In genomic region chr10:66880826-66881225, GRCh38 we compare ENCODE assay signal across 34 cellular contexts. TPM values are rescaled to one million over a fixed set of nuclear protein-coding genes. Genes with fewer than 3 reads are reported as not detected.
"Had no signal": no experiment of that assay in that cellular context is flagged by ENCODE, and none has a peak within 500 bp of the region (broad histone marks: within the 10 kb centered on the region; RNA-seq: fewer than 3 reads in every experiment).

No MANE protein-coding gene starts in this region.

- H3K36me3 ChIP-seq: adrenal gland, brain microvascular endothelial cell, breast epithelium had no signal

- H3K4me1 ChIP-seq: adrenal gland, body of pancreas, breast epithelium had no signal

- H3K9me3 ChIP-seq: adrenal gland, body of pancreas, breast epithelium had no signal

- ATAC-seq: activated CD8-positive, alpha-beta T cell treated with anti-CD3 and anti-CD28 coated beads for 36 hours; activated naive CD4-positive, alpha-beta T cell treated with anti-CD3 and anti-CD28 coated beads, Interleukin-2, amount 50 U/mL, for 72 hours; activated T-cell treated with anti-CD3 and anti-CD28 coated beads, Interleukin-2, amount 50 U/mL, for 4 hours; activated T-cell treated with anti-CD3 and anti-CD28 coated beads, Interleukin-2, amount 50 U/mL, for 72 hours; activated T-helper 17 cell treated with anti-CD3 and anti-CD28 coated beads, Interleukin-2, amount 50 U/mL, for 72 hours; body of pancreas had no signal

- H3K27me3 ChIP-seq: adrenal gland, body of pancreas, brain microvascular endothelial cell, breast epithelium had no signal

- DNase-seq: activated B cell treated with CpG ODN at 0.5 μM for 24 hours; activated CD4-positive, alpha-beta memory T cell treated with anti-CD3 and anti-CD28 coated beads for 36 hours; activated CD4-positive, alpha-beta T cell treated with anti-CD3 and anti-CD28 coated beads for 4 hours; activated CD4-positive, alpha-beta T cell treated with anti-CD3 and anti-CD28 coated beads, Interleukin-2, amount 10 ng/mL, durations not matched to agents 24 days and 14 days; activated CD4-positive, alpha-beta T cell treated with anti-CD3 and anti-CD28 coated beads, Interleukin-2, amount 50 U/mL, for 1 hour; activated CD4-positive, alpha-beta T cell treated with anti-CD3 and anti-CD28 coated beads, Interleukin-2, amount 50 U/mL, for 4 hours; activated CD4-positive, CD25-positive, alpha-beta regulatory T cell treated with anti-CD3 and anti-CD28 coated beads, Interleukin-2, amount 50 U/mL, for 72 hours; activated CD8-positive, alpha-beta memory T cell treated with anti-CD3 and anti-CD28 coated beads, Interleukin-2, amount 50 U/mL, for 4 hours; activated CD8-positive, alpha-beta T cell treated with anti-CD3 and anti-CD28 coated beads for 36 hours; activated effector memory CD4-positive, alpha-beta T cell treated with anti-CD3 and anti-CD28 coated beads, Interleukin-2, amount 50 U/mL, for 16 hours; activated gamma-delta T cell treated with Interleukin-2 at 50 U/mL for 16 hours; activated naive CD4-positive, alpha-beta T cell; activated naive CD4-positive, alpha-beta T cell treated with anti-CD3 and anti-CD28 coated beads for 36 hours; activated naive CD4-positive, alpha-beta T cell treated with anti-CD3 and anti-CD28 coated beads, Interleukin-2, amount 50 U/mL, for 16 hours; activated naive CD8-positive, alpha-beta T cell treated with anti-CD3 and anti-CD28 coated beads for 36 hours; activated T-cell treated with anti-CD3 and anti-CD28 coated beads for 4 hours; activated T-cell treated with anti-CD3 and anti-CD28 coated beads, Interleukin-2, amount 50 U/mL, for 1 hour; activated T-cell treated with anti-CD3 and anti-CD28 coated beads, Interleukin-2, amount 50 U/mL, for 4 hours; activated T-cell treated with anti-CD3 and anti-CD28 coated beads, Interleukin-2, amount 50 U/mL, for 72 hours; adrenal gland; amniotic stem cell; aorta; body of pancreas; brain microvascular endothelial cell; central memory CD4-positive, alpha-beta T cell; T-helper 1 cell; T-helper 2 cell; T-helper 9 cell had no signal

- H3K4me3 ChIP-seq: adrenal gland, body of pancreas, breast epithelium had no signal

- H3K27ac ChIP-seq: adrenal gland, body of pancreas, brain microvascular endothelial cell, breast epithelium, VCaP had no signal

RNA-seq across cellular contexts. Expression of gene LRRTM3, which starts 45.0 kb away (rescaled TPM):
- total RNA-seq: activated B cell treated with CpG ODN at 0.5 μM for 24 hours; activated CD4-positive, alpha-beta memory T cell treated with anti-CD3 and anti-CD28 coated beads for 36 hours; activated CD4-positive, alpha-beta T cell treated with anti-CD3 and anti-CD28 coated beads, Interleukin-2, amount 10 ng/mL, durations not matched to agents 24 days and 14 days; activated CD8-positive, alpha-beta memory T cell treated with anti-CD3 and anti-CD28 coated beads for 36 hours; activated CD8-positive, alpha-beta T cell treated with anti-CD3 and anti-CD28 coated beads for 36 hours; activated naive CD4-positive, alpha-beta T cell treated with anti-CD3 and anti-CD28 coated beads for 36 hours; activated naive CD4-positive, alpha-beta T cell treated with anti-CD3 and anti-CD28 coated beads, Interleukin-2, amount 50 U/mL, for 72 hours; activated naive CD8-positive, alpha-beta T cell treated with anti-CD3 and anti-CD28 coated beads for 36 hours; activated T-cell treated with anti-CD3 and anti-CD28 coated beads, Interleukin-2, amount 50 U/mL, for 4 hours; activated T-cell treated with anti-CD3 and anti-CD28 coated beads, Interleukin-2, amount 50 U/mL, for 72 hours; activated T-helper 1 cell treated with anti-CD3 and anti-CD28 coated beads, Interleukin-12 subunit alpha, Interleukin-12 subunit beta, Interleukin-2, Interleukin-4 antibody, amounts not matched to agents 30 ng/mL and 10 ng/mL and 1 ng/mL, durations not matched to agents 14 hours and 24 hours and 36 hours; breast epithelium had no signal
- polyA plus RNA-seq: aorta had no signal
